ENCODE assay signal across 29 cellular contexts in the genomic region with DNA sequence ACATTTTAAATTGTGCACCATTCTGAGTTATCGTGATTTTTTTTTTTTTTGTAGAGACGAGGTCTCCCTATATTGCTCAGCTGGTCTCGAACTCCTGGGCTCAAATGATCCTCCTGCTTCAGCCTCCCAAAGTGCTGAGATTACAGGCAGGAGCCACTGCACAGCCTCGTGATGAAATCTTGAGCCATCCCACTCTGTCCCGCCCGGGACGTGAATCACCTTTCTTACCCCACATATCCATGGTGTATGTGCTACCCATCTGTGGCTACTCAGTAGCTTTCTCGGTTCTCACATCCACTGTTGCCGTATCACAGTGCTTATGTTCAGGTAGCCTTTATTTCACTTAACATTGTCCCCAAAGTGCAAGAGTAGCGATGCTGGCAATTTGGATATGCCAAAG. TPM values are rescaled to one million over a fixed set of nuclear protein-coding genes. Genes with fewer than 3 reads are reported as not detected.
"Had no signal": no experiment of that assay in that cellular context is flagged by ENCODE, and none has a peak within 500 bp of the region (broad histone marks: within the 10 kb centered on the region; RNA-seq: fewer than 3 reads in every experiment).

No MANE protein-coding gene starts in this region.

- H3K9me3 Mint-ChIP-seq: activated CD4-positive, alpha-beta memory T cell treated with anti-CD3 and anti-CD28 coated beads, Interleukin-2, amount 10 ng/mL, durations not matched to agents 7 days and 5 days; activated naive CD4-positive, alpha-beta T cell treated with anti-CD3 and anti-CD28 coated beads, Interleukin-2, amount 10 ng/mL, durations not matched to agents 7 days and 5 days; activated naive CD8-positive, alpha-beta T cell treated with anti-CD3 and anti-CD28 coated beads for 36 hours; activated T-helper 17 cell treated with anti-CD3 and anti-CD28 coated beads, Interleukin-2, amount 50 U/mL, for 72 hours had no signal

- H3K27me3 ChIP-seq: MG63 had no signal

- H3K36me3 Mint-ChIP-seq: activated naive CD4-positive, alpha-beta T cell treated with anti-CD3 and anti-CD28 coated beads, Interleukin-2, amount 10 ng/mL, durations not matched to agents 7 days and 5 days; activated naive CD8-positive, alpha-beta T cell treated with anti-CD3 and anti-CD28 coated beads for 36 hours had no signal

- H3K9me3 ChIP-seq: MG63 had no signal

- DNase-seq: activated CD4-positive, alpha-beta memory T cell treated with anti-CD3 and anti-CD28 coated beads, Interleukin-2, amount 10 ng/mL, durations not matched to agents 7 days and 5 days; activated CD4-positive, alpha-beta T cell treated with anti-CD3 and anti-CD28 coated beads for 36 hours; activated CD4-positive, alpha-beta T cell treated with anti-CD3 and anti-CD28 coated beads, Interleukin-2, amount 50 U/mL, for 1 hour; activated gamma-delta T cell treated with Interleukin-2 at 50 U/mL for 16 hours; activated naive CD4-positive, alpha-beta T cell treated with anti-CD3 and anti-CD28 coated beads, Interleukin-2, amount 10 ng/mL, durations not matched to agents 7 days and 5 days; activated naive CD8-positive, alpha-beta T cell treated with anti-CD3 and anti-CD28 coated beads for 36 hours; activated T-cell treated with anti-CD3 and anti-CD28 coated beads for 4 hours; activated T-cell treated with anti-CD3 and anti-CD28 coated beads, Interleukin-2, amount 50 U/mL, for 48 hours; anterior cingulate cortex; central memory CD4-positive, alpha-beta T cell; MG63; MV-4-11; NCI-H1092 treated with DMSO at 0.1 percent for 48 hours; NCI-H1417 treated with DMSO at 0.1 percent for 48 hours; NCI-H1694; NCI-H2029; NCI-H2107; NCI-H2171 treated with DMSO at 0.1 percent for 48 hours; NCI-H226; NCI-H69; PC-3; SIG-M5; T-helper 17 cell; T-helper 9 cell; WERI-Rb-1 had no signal

- H3K4me3 Mint-ChIP-seq: activated CD4-positive, alpha-beta memory T cell treated with anti-CD3 and anti-CD28 coated beads, Interleukin-2, amount 10 ng/mL, durations not matched to agents 7 days and 5 days; activated CD4-positive, alpha-beta T cell treated with anti-CD3 and anti-CD28 coated beads for 36 hours; activated naive CD4-positive, alpha-beta T cell treated with anti-CD3 and anti-CD28 coated beads, Interleukin-2, amount 10 ng/mL, durations not matched to agents 7 days and 5 days; activated naive CD8-positive, alpha-beta T cell treated with anti-CD3 and anti-CD28 coated beads for 36 hours; activated T-helper 17 cell treated with anti-CD3 and anti-CD28 coated beads, Interleukin-2, amount 50 U/mL, for 72 hours; T-helper 17 cell had no signal

- H3K27me3 Mint-ChIP-seq: activated CD4-positive, alpha-beta memory T cell treated with anti-CD3 and anti-CD28 coated beads, Interleukin-2, amount 10 ng/mL, durations not matched to agents 7 days and 5 days; activated CD4-positive, alpha-beta T cell treated with anti-CD3 and anti-CD28 coated beads for 36 hours; activated naive CD4-positive, alpha-beta T cell treated with anti-CD3 and anti-CD28 coated beads, Interleukin-2, amount 10 ng/mL, durations not matched to agents 7 days and 5 days; activated naive CD8-positive, alpha-beta T cell treated with anti-CD3 and anti-CD28 coated beads for 36 hours; activated T-helper 17 cell treated with anti-CD3 and anti-CD28 coated beads, Interleukin-2, amount 50 U/mL, for 72 hours; T-helper 17 cell had no signal

- H3K4me2 ChIP-seq: KMS-11 had no signal

- H3K27ac ChIP-seq: KMS-11 had no signal

- H3K9ac ChIP-seq: KMS-11 had no signal

- H3K27ac Mint-ChIP-seq: activated CD4-positive, alpha-beta memory T cell treated with anti-CD3 and anti-CD28 coated beads, Interleukin-2, amount 10 ng/mL, durations not matched to agents 7 days and 5 days; activated CD4-positive, alpha-beta T cell treated with anti-CD3 and anti-CD28 coated beads for 36 hours; activated naive CD4-positive, alpha-beta T cell treated with anti-CD3 and anti-CD28 coated beads, Interleukin-2, amount 10 ng/mL, durations not matched to agents 7 days and 5 days; activated naive CD8-positive, alpha-beta T cell treated with anti-CD3 and anti-CD28 coated beads for 36 hours; activated T-helper 17 cell treated with anti-CD3 and anti-CD28 coated beads, Interleukin-2, amount 50 U/mL, for 72 hours; T-helper 17 cell had no signal

- H3K4me3 ChIP-seq: MG63 had no signal

RNA-seq across cellular contexts. Expression of a gene that starts 44.7 kb away (rescaled TPM):
- total RNA-seq: activated CD4-positive, alpha-beta memory T cell treated with anti-CD3 and anti-CD28 coated beads, Interleukin-2, amount 10 ng/mL, durations not matched to agents 7 days and 5 days; activated CD4-positive, alpha-beta T cell treated with anti-CD3 and anti-CD28 coated beads for 36 hours; activated CD8-positive, alpha-beta memory T cell treated with anti-CD3 and anti-CD28 coated beads for 36 hours; activated naive CD8-positive, alpha-beta T cell treated with anti-CD3 and anti-CD28 coated beads for 36 hours; activated T-helper 17 cell treated with anti-CD3 and anti-CD28 coated beads, Interleukin-2, amount 50 U/mL, for 72 hours; T-helper 17 cell had no signal

RNA-seq across cellular contexts. Expression of a gene that starts 52.0 kb away (rescaled TPM):
- total RNA-seq: activated CD4-positive, alpha-beta memory T cell treated with anti-CD3 and anti-CD28 coated beads, Interleukin-2, amount 10 ng/mL, durations not matched to agents 7 days and 5 days; activated CD4-positive, alpha-beta T cell treated with anti-CD3 and anti-CD28 coated beads for 36 hours; activated CD8-positive, alpha-beta memory T cell treated with anti-CD3 and anti-CD28 coated beads for 36 hours; activated naive CD8-positive, alpha-beta T cell treated with anti-CD3 and anti-CD28 coated beads for 36 hours; activated T-helper 17 cell treated with anti-CD3 and anti-CD28 coated beads, Interleukin-2, amount 50 U/mL, for 72 hours; NCI-H460; PC-3; T-helper 17 cell had no signal
